1 cellular context compared by ENCODE assay signal in the genomic region with DNA sequence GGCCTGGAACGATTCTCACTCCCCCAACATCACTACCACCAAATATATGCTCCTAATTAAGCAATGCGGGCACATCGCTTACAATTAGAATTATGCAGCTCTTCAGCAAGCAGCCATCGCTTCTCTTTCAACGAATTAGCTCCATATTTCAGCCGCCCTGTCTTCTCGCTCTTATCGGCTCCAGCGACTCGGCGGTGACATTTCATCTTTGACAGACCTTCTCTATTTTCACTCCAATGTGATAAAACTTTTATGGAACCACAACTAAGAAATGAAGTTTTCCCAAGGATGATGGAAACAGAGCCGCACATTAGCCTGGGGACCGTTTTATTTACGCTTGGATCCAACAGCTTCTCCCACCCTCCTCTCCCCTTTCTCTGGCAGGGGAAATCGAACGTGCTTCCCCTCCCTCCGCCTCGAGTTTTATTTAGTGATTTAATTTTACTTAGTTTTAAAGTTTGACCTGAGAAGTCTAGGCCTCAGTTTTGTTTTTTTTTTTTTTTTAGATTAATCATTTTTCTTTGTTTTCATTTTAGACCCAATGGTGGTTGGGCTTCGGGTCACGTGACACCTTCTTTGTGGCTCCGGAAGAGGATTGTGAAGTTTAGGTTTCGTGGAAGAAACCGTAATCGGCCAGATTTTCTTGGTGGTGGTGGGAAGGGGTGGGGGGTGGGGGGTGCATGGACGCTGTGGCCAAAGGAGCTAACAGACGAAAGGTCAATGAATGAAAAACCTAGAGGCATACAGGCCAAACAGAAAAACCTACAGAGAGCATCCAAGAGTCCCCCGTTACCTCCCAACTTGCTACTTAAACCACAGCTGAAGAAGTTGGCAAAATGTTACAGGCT.
TF ChIP-seq lines count a peak whose summit lies in the region.

No MANE protein-coding gene starts in this region.

TF ChIP-seq in H1, 55 proteins besides CTCF, POLR2A, EP300 and RAD21:
- TF ChIP-seq, protein P1, sequence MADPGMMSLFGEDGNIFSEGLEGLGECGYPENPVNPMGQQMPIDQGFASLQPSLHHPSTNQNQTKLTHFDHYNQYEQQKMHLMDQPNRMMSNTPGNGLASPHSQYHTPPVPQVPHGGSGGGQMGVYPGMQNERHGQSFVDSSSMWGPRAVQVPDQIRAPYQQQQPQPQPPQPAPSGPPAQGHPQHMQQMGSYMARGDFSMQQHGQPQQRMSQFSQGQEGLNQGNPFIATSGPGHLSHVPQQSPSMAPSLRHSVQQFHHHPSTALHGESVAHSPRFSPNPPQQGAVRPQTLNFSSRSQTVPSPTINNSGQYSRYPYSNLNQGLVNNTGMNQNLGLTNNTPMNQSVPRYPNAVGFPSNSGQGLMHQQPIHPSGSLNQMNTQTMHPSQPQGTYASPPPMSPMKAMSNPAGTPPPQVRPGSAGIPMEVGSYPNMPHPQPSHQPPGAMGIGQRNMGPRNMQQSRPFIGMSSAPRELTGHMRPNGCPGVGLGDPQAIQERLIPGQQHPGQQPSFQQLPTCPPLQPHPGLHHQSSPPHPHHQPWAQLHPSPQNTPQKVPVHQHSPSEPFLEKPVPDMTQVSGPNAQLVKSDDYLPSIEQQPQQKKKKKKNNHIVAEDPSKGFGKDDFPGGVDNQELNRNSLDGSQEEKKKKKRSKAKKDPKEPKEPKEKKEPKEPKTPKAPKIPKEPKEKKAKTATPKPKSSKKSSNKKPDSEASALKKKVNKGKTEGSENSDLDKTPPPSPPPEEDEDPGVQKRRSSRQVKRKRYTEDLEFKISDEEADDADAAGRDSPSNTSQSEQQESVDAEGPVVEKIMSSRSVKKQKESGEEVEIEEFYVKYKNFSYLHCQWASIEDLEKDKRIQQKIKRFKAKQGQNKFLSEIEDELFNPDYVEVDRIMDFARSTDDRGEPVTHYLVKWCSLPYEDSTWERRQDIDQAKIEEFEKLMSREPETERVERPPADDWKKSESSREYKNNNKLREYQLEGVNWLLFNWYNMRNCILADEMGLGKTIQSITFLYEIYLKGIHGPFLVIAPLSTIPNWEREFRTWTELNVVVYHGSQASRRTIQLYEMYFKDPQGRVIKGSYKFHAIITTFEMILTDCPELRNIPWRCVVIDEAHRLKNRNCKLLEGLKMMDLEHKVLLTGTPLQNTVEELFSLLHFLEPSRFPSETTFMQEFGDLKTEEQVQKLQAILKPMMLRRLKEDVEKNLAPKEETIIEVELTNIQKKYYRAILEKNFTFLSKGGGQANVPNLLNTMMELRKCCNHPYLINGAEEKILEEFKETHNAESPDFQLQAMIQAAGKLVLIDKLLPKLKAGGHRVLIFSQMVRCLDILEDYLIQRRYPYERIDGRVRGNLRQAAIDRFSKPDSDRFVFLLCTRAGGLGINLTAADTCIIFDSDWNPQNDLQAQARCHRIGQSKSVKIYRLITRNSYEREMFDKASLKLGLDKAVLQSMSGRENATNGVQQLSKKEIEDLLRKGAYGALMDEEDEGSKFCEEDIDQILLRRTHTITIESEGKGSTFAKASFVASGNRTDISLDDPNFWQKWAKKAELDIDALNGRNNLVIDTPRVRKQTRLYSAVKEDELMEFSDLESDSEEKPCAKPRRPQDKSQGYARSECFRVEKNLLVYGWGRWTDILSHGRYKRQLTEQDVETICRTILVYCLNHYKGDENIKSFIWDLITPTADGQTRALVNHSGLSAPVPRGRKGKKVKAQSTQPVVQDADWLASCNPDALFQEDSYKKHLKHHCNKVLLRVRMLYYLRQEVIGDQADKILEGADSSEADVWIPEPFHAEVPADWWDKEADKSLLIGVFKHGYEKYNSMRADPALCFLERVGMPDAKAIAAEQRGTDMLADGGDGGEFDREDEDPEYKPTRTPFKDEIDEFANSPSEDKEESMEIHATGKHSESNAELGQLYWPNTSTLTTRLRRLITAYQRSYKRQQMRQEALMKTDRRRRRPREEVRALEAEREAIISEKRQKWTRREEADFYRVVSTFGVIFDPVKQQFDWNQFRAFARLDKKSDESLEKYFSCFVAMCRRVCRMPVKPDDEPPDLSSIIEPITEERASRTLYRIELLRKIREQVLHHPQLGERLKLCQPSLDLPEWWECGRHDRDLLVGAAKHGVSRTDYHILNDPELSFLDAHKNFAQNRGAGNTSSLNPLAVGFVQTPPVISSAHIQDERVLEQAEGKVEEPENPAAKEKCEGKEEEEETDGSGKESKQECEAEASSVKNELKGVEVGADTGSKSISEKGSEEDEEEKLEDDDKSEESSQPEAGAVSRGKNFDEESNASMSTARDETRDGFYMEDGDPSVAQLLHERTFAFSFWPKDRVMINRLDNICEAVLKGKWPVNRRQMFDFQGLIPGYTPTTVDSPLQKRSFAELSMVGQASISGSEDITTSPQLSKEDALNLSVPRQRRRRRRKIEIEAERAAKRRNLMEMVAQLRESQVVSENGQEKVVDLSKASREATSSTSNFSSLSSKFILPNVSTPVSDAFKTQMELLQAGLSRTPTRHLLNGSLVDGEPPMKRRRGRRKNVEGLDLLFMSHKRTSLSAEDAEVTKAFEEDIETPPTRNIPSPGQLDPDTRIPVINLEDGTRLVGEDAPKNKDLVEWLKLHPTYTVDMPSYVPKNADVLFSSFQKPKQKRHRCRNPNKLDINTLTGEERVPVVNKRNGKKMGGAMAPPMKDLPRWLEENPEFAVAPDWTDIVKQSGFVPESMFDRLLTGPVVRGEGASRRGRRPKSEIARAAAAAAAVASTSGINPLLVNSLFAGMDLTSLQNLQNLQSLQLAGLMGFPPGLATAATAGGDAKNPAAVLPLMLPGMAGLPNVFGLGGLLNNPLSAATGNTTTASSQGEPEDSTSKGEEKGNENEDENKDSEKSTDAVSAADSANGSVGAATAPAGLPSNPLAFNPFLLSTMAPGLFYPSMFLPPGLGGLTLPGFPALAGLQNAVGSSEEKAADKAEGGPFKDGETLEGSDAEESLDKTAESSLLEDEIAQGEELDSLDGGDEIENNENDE (IDR thresholded peaks at IDR 0.05; ENCODE audit: insufficient replicate concordance, low read length), result no peak
- no peak for TF ChIP-seq BACH1 (IDR thresholded peaks at IDR 0.05; ENCODE audit: low read length)
- peak; percentile 21; the same call in 1 of the 2 replicates for TF ChIP-seq SUZ12 (IDR thresholded peaks at IDR 0.05; ENCODE audit: low read length)
- peak; percentile 17 for TF ChIP-seq EZH2 (IDR thresholded peaks at IDR 0.05; ENCODE audit: low read depth, low read length, severe bottlenecking)
- TF ChIP-seq EGR1 (IDR thresholded peaks at IDR 0.05; ENCODE audit: borderline replicate concordance, low read depth, low read length), result no peak
- TF ChIP-seq SP1 (IDR thresholded peaks at IDR 0.05; ENCODE audit: low read depth, low read length), result no peak
- TF ChIP-seq ZNF274 (IDR thresholded peaks at IDR 0.05; ENCODE audit: borderline replicate concordance, extremely low read depth, low read length), result no peak
- TF ChIP-seq, protein P2, sequence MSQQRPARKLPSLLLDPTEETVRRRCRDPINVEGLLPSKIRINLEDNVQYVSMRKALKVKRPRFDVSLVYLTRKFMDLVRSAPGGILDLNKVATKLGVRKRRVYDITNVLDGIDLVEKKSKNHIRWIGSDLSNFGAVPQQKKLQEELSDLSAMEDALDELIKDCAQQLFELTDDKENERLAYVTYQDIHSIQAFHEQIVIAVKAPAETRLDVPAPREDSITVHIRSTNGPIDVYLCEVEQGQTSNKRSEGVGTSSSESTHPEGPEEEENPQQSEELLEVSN (IDR thresholded peaks at IDR 0.05), result no peak
- no peak for TF ChIP-seq RBBP5 (IDR thresholded peaks at IDR 0.05; ENCODE audit: borderline replicate concordance, low read depth, low read length)
- TF ChIP-seq GABPA (IDR thresholded peaks at IDR 0.05; ENCODE audit: borderline replicate concordance, insufficient read depth, low read length), result no peak
- TF ChIP-seq CHD1 (IDR thresholded peaks at IDR 0.05; ENCODE audit: low read depth, low read length), result no peak
- no peak for TF ChIP-seq SIN3A (conservative IDR thresholded peaks at IDR 0.05 in 1 of 2, IDR thresholded peaks at IDR 0.05 in 1 of 2; ENCODE audit: low read depth in 1 of 2, low read length in 2 of 2)
- no peak for TF ChIP-seq NANOG (IDR thresholded peaks at IDR 0.05; ENCODE audit: insufficient read depth, low read depth, low read length, poor library complexity, severe bottlenecking)
- no peak for TF ChIP-seq SAP30 (IDR thresholded peaks at IDR 0.05; ENCODE audit: insufficient read depth, insufficient replicate concordance, low read length)
- no peak for TF ChIP-seq YY1 (IDR thresholded peaks at IDR 0.05; ENCODE audit: low read depth, low read length)
- TF ChIP-seq RNF2 (IDR thresholded peaks at IDR 0.05; ENCODE audit: borderline replicate concordance, low read depth, low read length, missing control alignments, poor library complexity, severe bottlenecking), result peak; percentile 91
- no peak for TF ChIP-seq CREB1 (IDR thresholded peaks at IDR 0.05)
- TF ChIP-seq CBX8 (IDR thresholded peaks at IDR 0.05; ENCODE audit: borderline replicate concordance, low read depth, low read length), result peak; percentile 92; the same call in 1 of the 2 replicates
- TF ChIP-seq TEAD4 (IDR thresholded peaks at IDR 0.05; ENCODE audit: low read depth, low read length), result no peak
- no peak for TF ChIP-seq BCL11A (IDR thresholded peaks at IDR 0.05; ENCODE audit: low read depth in 2 of 2, low read length in 2 of 2)
- TF ChIP-seq KDM5A (IDR thresholded peaks at IDR 0.05; ENCODE audit: low read length), result no peak
- TF ChIP-seq POU5F1 (IDR thresholded peaks at IDR 0.05; ENCODE audit: low read depth, low read length), result no peak
- TF ChIP-seq BRCA1 (IDR thresholded peaks at IDR 0.05; ENCODE audit: low read depth, low read length), result no peak
- TF ChIP-seq, protein P3, sequence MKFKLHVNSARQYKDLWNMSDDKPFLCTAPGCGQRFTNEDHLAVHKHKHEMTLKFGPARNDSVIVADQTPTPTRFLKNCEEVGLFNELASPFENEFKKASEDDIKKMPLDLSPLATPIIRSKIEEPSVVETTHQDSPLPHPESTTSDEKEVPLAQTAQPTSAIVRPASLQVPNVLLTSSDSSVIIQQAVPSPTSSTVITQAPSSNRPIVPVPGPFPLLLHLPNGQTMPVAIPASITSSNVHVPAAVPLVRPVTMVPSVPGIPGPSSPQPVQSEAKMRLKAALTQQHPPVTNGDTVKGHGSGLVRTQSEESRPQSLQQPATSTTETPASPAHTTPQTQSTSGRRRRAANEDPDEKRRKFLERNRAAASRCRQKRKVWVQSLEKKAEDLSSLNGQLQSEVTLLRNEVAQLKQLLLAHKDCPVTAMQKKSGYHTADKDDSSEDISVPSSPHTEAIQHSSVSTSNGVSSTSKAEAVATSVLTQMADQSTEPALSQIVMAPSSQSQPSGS (IDR thresholded peaks at IDR 0.05; ENCODE audit: low read length), result no peak
- no peak for TF ChIP-seq TAF1 (IDR thresholded peaks at IDR 0.05; ENCODE audit: low read depth, low read length)
- no peak for TF ChIP-seq SP2 (IDR thresholded peaks at IDR 0.05; ENCODE audit: low read length)
- no peak for TF ChIP-seq JUND (IDR thresholded peaks at IDR 0.05; ENCODE audit: low read length)
- no peak for TF ChIP-seq CTBP2 (IDR thresholded peaks at IDR 0.05; ENCODE audit: borderline replicate concordance, insufficient read depth, insufficient read length, low read length)
- no peak for TF ChIP-seq GTF2F1 (IDR thresholded peaks at IDR 0.05; ENCODE audit: borderline replicate concordance, low read depth, low read length)
- no peak for TF ChIP-seq ASH2L (IDR thresholded peaks at IDR 0.05; ENCODE audit: low read length)
- TF ChIP-seq KDM4A (IDR thresholded peaks at IDR 0.05; ENCODE audit: low read depth, low read length, severe bottlenecking), result no peak
- no peak for TF ChIP-seq FOSL1 (IDR thresholded peaks at IDR 0.05; ENCODE audit: insufficient read depth, low read depth, low read length)
- TF ChIP-seq RXRA (IDR thresholded peaks at IDR 0.05; ENCODE audit: insufficient read depth, low read depth, low read length), result no peak
- no peak for TF ChIP-seq HDAC2 (IDR thresholded peaks at IDR 0.05; ENCODE audit: borderline replicate concordance in 1 of 2, low read depth in 2 of 2, low read length in 2 of 2)
- TF ChIP-seq KDM1A (IDR thresholded peaks at IDR 0.05; ENCODE audit: borderline replicate concordance, low read length), result no peak
- TF ChIP-seq, protein P4, sequence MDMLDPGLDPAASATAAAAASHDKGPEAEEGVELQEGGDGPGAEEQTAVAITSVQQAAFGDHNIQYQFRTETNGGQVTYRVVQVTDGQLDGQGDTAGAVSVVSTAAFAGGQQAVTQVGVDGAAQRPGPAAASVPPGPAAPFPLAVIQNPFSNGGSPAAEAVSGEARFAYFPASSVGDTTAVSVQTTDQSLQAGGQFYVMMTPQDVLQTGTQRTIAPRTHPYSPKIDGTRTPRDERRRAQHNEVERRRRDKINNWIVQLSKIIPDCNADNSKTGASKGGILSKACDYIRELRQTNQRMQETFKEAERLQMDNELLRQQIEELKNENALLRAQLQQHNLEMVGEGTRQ (IDR thresholded peaks at IDR 0.05; ENCODE audit: low read length), result peak; percentile 74
- TF ChIP-seq, protein P5, sequence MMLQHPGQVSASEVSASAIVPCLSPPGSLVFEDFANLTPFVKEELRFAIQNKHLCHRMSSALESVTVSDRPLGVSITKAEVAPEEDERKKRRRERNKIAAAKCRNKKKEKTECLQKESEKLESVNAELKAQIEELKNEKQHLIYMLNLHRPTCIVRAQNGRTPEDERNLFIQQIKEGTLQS (IDR thresholded peaks at IDR 0.05; ENCODE audit: insufficient read depth, low read depth, low read length), result no peak
